27 cellular contexts compared by ENCODE assay signal in genomic region chr2:27273123-27273522, GRCh38. TPM values are rescaled to one million over a fixed set of nuclear protein-coding genes. Genes with fewer than 3 reads are reported as not detected.
"Had no signal": no experiment of that assay in that cellular context is flagged by ENCODE, and none has a peak within 500 bp of the region (broad histone marks: within the 10 kb centered on the region; RNA-seq: fewer than 3 reads in every experiment).

No MANE protein-coding gene starts in this region.

- H3K27me3 ChIP-seq: adrenal gland, MG63, Peyer's patch had no signal

- H3K4me3 ChIP-seq: adrenal gland, breast epithelium, MG63, Peyer's patch had no signal

- DNase-seq: activated B cell treated with CpG ODN at 0.5 μM for 24 hours; activated CD4-positive, alpha-beta T cell treated with anti-CD3 and anti-CD28 coated beads for 1 hour; activated CD4-positive, alpha-beta T cell treated with anti-CD3 and anti-CD28 coated beads, Interleukin-2, amount 10 ng/mL, durations not matched to agents 24 days and 14 days; activated CD4-positive, alpha-beta T cell treated with anti-CD3 and anti-CD28 coated beads, Interleukin-2, amount 50 U/mL, for 48 hours; activated CD8-positive, alpha-beta memory T cell treated with anti-CD3 and anti-CD28 coated beads, Interleukin-2, amount 10 ng/mL, durations not matched to agents 7 days and 5 days; activated effector memory CD4-positive, alpha-beta T cell treated with Interleukin-2 at 50 U/mL for 16 hours; activated naive CD4-positive, alpha-beta T cell treated with Interleukin-2 at 50 U/mL for 16 hours; activated naive CD8-positive, alpha-beta T cell treated with anti-CD3 and anti-CD28 coated beads for 36 hours; activated T-cell treated with anti-CD3 and anti-CD28 coated beads, Interleukin-2, amount 50 U/mL, for 24 hours; anterior cingulate cortex; MG63; NCI-H1105 treated with DMSO at 0.1 percent for 48 hours; NCI-H1436 treated with DMSO at 0.1 percent for 48 hours; NCI-H187; NCI-H2081; NCI-H510A treated with DMSO at 0.1 percent for 48 hours; NCI-H69; NK-92 treated with Interleukin-12 subunit alpha and Interleukin-12 subunit beta, amount 100 ng/mL, for 24 hours; Peyer's patch; SHP77 treated with DMSO at 0.1 percent for 48 hours; T-helper 17 cell; T-helper 9 cell had no signal

- H3K36me3 Mint-ChIP-seq: activated CD8-positive, alpha-beta memory T cell treated with anti-CD3 and anti-CD28 coated beads, Interleukin-2, amount 10 ng/mL, durations not matched to agents 7 days and 5 days; activated naive CD8-positive, alpha-beta T cell treated with anti-CD3 and anti-CD28 coated beads for 36 hours had no signal

- H3K27ac ChIP-seq: breast epithelium, Peyer's patch, RWPE1 had no signal

- H3K4me3 Mint-ChIP-seq: activated B cell treated with CpG ODN at 0.5 μM for 24 hours; activated CD4-positive, alpha-beta T cell treated with anti-CD3 and anti-CD28 coated beads, Interleukin-2, amount 10 ng/mL, durations not matched to agents 24 days and 14 days; activated CD8-positive, alpha-beta memory T cell treated with anti-CD3 and anti-CD28 coated beads, Interleukin-2, amount 10 ng/mL, durations not matched to agents 7 days and 5 days; activated naive CD8-positive, alpha-beta T cell treated with anti-CD3 and anti-CD28 coated beads for 36 hours; activated T-cell treated with anti-CD3 and anti-CD28 coated beads, Interleukin-2, amount 50 U/mL, for 24 hours; activated T-helper 1 cell treated with anti-CD3 and anti-CD28 coated beads, Interleukin-12 subunit alpha, Interleukin-12 subunit beta, Interleukin-2, Interleukin-4 antibody, amounts not matched to agents 30 ng/mL and 10 ng/mL and 1 ng/mL, durations not matched to agents 14 hours and 24 hours and 36 hours; central memory CD8-positive, alpha-beta T cell; T-helper 17 cell had no signal

- H3K4me1 ChIP-seq: breast epithelium, Peyer's patch had no signal

- H3K9me3 Mint-ChIP-seq: activated B cell treated with CpG ODN at 0.5 μM for 24 hours; activated CD4-positive, alpha-beta T cell treated with anti-CD3 and anti-CD28 coated beads, Interleukin-2, amount 10 ng/mL, durations not matched to agents 24 days and 14 days; activated naive CD8-positive, alpha-beta T cell treated with anti-CD3 and anti-CD28 coated beads for 36 hours; activated T-cell treated with anti-CD3 and anti-CD28 coated beads, Interleukin-2, amount 50 U/mL, for 24 hours; activated T-helper 1 cell treated with anti-CD3 and anti-CD28 coated beads, Interleukin-12 subunit alpha, Interleukin-12 subunit beta, Interleukin-2, Interleukin-4 antibody, amounts not matched to agents 30 ng/mL and 10 ng/mL and 1 ng/mL, durations not matched to agents 14 hours and 24 hours and 36 hours; central memory CD8-positive, alpha-beta T cell had no signal

- H3K27ac Mint-ChIP-seq: activated B cell treated with CpG ODN at 0.5 μM for 24 hours; activated CD4-positive, alpha-beta T cell treated with anti-CD3 and anti-CD28 coated beads, Interleukin-2, amount 10 ng/mL, durations not matched to agents 24 days and 14 days; activated CD8-positive, alpha-beta memory T cell treated with anti-CD3 and anti-CD28 coated beads, Interleukin-2, amount 10 ng/mL, durations not matched to agents 7 days and 5 days; activated naive CD8-positive, alpha-beta T cell treated with anti-CD3 and anti-CD28 coated beads for 36 hours; activated T-cell treated with anti-CD3 and anti-CD28 coated beads, Interleukin-2, amount 50 U/mL, for 24 hours; activated T-helper 1 cell treated with anti-CD3 and anti-CD28 coated beads, Interleukin-12 subunit alpha, Interleukin-12 subunit beta, Interleukin-2, Interleukin-4 antibody, amounts not matched to agents 30 ng/mL and 10 ng/mL and 1 ng/mL, durations not matched to agents 14 hours and 24 hours and 36 hours; T-helper 17 cell had no signal

- H3K4me1 Mint-ChIP-seq: activated B cell treated with CpG ODN at 0.5 μM for 24 hours; activated CD4-positive, alpha-beta T cell treated with anti-CD3 and anti-CD28 coated beads, Interleukin-2, amount 10 ng/mL, durations not matched to agents 24 days and 14 days; activated naive CD8-positive, alpha-beta T cell treated with anti-CD3 and anti-CD28 coated beads for 36 hours; central memory CD8-positive, alpha-beta T cell; T-helper 17 cell had no signal

- ATAC-seq: activated CD8-positive, alpha-beta memory T cell treated with anti-CD3 and anti-CD28 coated beads, Interleukin-2, amount 10 ng/mL, durations not matched to agents 7 days and 5 days; T-helper 17 cell had no signal

- H3K9me3 ChIP-seq: adrenal gland, breast epithelium, MG63, Peyer's patch had no signal

- H3K36me3 ChIP-seq: adrenal gland, breast epithelium, MG63, Peyer's patch had no signal

RNA-seq across cellular contexts. Expression of gene DNAJC5G, which starts 2.1 kb away (rescaled TPM):
- total RNA-seq: activated B cell treated with CpG ODN at 0.5 μM for 24 hours; activated CD4-positive, alpha-beta T cell treated with anti-CD3 and anti-CD28 coated beads, Interleukin-2, amount 10 ng/mL, durations not matched to agents 24 days and 14 days; activated CD8-positive, alpha-beta memory T cell treated with anti-CD3 and anti-CD28 coated beads, Interleukin-2, amount 10 ng/mL, durations not matched to agents 7 days and 5 days; activated naive CD8-positive, alpha-beta T cell treated with anti-CD3 and anti-CD28 coated beads for 36 hours; activated T-helper 1 cell treated with anti-CD3 and anti-CD28 coated beads, Interleukin-12 subunit alpha, Interleukin-12 subunit beta, Interleukin-2, Interleukin-4 antibody, amounts not matched to agents 30 ng/mL and 10 ng/mL and 1 ng/mL, durations not matched to agents 14 hours and 24 hours and 36 hours; breast epithelium; T-helper 17 cell had no signal

RNA-seq across cellular contexts. Expression of gene TRIM54, which starts 9.1 kb away (rescaled TPM):
- total RNA-seq: activated B cell treated with CpG ODN at 0.5 μM for 24 hours, T-helper 17 cell had no signal
